19 cellular contexts compared by ENCODE assay signal in genomic region chr16:56421976-56422669, GRCh38. TPM values are rescaled to one million over a fixed set of nuclear protein-coding genes. Genes with fewer than 3 reads are reported as not detected.
A peak's percentile ranks its signal among the peaks of the same experiment; 100 is the strongest.
DNase-seq lines count a peak whose midpoint lies in the region; ATAC-seq and TF ChIP-seq lines count a peak whose summit lies in the region.
"Had no signal": no experiment of that assay in that cellular context is flagged by ENCODE, and none has a peak within 500 bp of the region (broad histone marks: within the 10 kb centered on the region; RNA-seq: fewer than 3 reads in every experiment).

No MANE protein-coding gene starts in this region.

- peaks cover 43% of the 10 kb centered on the region for H3K4me1 Mint-ChIP-seq in activated naive CD4-positive, alpha-beta T cell treated with anti-CD3 and anti-CD28 coated beads, Interleukin-2, amount 10 ng/mL, durations not matched to agents 7 days and 5 days
- peaks cover 47% of the 10 kb centered on the region for H3K4me1 Mint-ChIP-seq in stimulated activated effector memory CD8-positive, alpha-beta T cell treated with anti-CD3 and anti-CD28 coated beads, Interleukin-12 subunit alpha, Interleukin-12 subunit beta, amount 100 ng/mL, for 72 hours

- H3F3A ChIP-seq in OCI-LY1 (ENCODE audit: insufficient read depth, low read length), result no peaks in the 10 kb centered on the region; the same call in 1 of the 2 replicates

- H3K36me3 ChIP-seq in OCI-LY1 (ENCODE audit: insufficient read depth, low read length), result no peaks in the 10 kb centered on the region
- H3K36me3 ChIP-seq: gastroesophageal sphincter, SJCRH30 had no signal

- H3K4me3 Mint-ChIP-seq in activated naive CD4-positive, alpha-beta T cell treated with anti-CD3 and anti-CD28 coated beads, Interleukin-2, amount 10 ng/mL, durations not matched to agents 7 days and 5 days, result no peak overlapping the region
- peak overlapping the region; percentile 87 for H3K4me3 Mint-ChIP-seq in stimulated activated effector memory CD8-positive, alpha-beta T cell treated with anti-CD3 and anti-CD28 coated beads, Interleukin-12 subunit alpha, Interleukin-12 subunit beta, amount 100 ng/mL, for 72 hours

- H3K9me2 ChIP-seq in OCI-LY1 (ENCODE audit: low read depth, low read length), result no peaks in the 10 kb centered on the region

- no peak overlapping the region for H2AFZ ChIP-seq in OCI-LY1 (ENCODE audit: low read length)

- H3K27ac Mint-ChIP-seq in activated naive CD4-positive, alpha-beta T cell treated with anti-CD3 and anti-CD28 coated beads, Interleukin-2, amount 50 U/mL, for 72 hours, result peak overlapping the region; percentile 34 to 41
- H3K27ac Mint-ChIP-seq in activated naive CD4-positive, alpha-beta T cell treated with anti-CD3 and anti-CD28 coated beads, Interleukin-2, amount 10 ng/mL, durations not matched to agents 7 days and 5 days, result no peak overlapping the region
- H3K27ac Mint-ChIP-seq in stimulated activated effector memory CD8-positive, alpha-beta T cell treated with anti-CD3 and anti-CD28 coated beads, Interleukin-12 subunit alpha, Interleukin-12 subunit beta, amount 100 ng/mL, for 72 hours, result peak overlapping the region; percentile 1
- H3K27ac Mint-ChIP-seq: activated CD4-positive, alpha-beta T cell treated with anti-CD3 and anti-CD28 coated beads, Interleukin-2, amount 10 ng/mL, durations not matched to agents 7 days and 5 days had no signal

- peak overlapping the region; percentile 85 for H3K4me2 ChIP-seq in OCI-LY1 (ENCODE audit: low read length)

- no peaks in the 10 kb centered on the region for H3K9me3 Mint-ChIP-seq in activated naive CD4-positive, alpha-beta T cell treated with anti-CD3 and anti-CD28 coated beads, Interleukin-2, amount 50 U/mL, for 72 hours
- no peaks in the 10 kb centered on the region for H3K9me3 Mint-ChIP-seq in activated naive CD4-positive, alpha-beta T cell treated with anti-CD3 and anti-CD28 coated beads, Interleukin-2, amount 10 ng/mL, durations not matched to agents 7 days and 5 days
- no peaks in the 10 kb centered on the region for H3K9me3 Mint-ChIP-seq in stimulated activated effector memory CD8-positive, alpha-beta T cell treated with anti-CD3 and anti-CD28 coated beads, Interleukin-12 subunit alpha, Interleukin-12 subunit beta, amount 100 ng/mL, for 72 hours
- H3K9me3 Mint-ChIP-seq: activated CD4-positive, alpha-beta T cell treated with anti-CD3 and anti-CD28 coated beads, Interleukin-2, amount 10 ng/mL, durations not matched to agents 7 days and 5 days had no signal

- CTCF ChIA-PET in activated naive CD4-positive, alpha-beta T cell treated with anti-CD3 and anti-CD28 coated beads, Interleukin-2, amount 10 ng/mL, durations not matched to agents 7 days and 5 days (lab: Charles Lee), result no interaction called here

- no peak for DNase-seq in activated naive CD4-positive, alpha-beta T cell treated with anti-CD3 and anti-CD28 coated beads, Interleukin-2, amount 50 U/mL, for 72 hours (ENCODE audit: low spot score in 2 of 2)
- no peak for DNase-seq in activated naive CD4-positive, alpha-beta T cell treated with anti-CD3 and anti-CD28 coated beads, Interleukin-2, amount 10 ng/mL, durations not matched to agents 7 days and 5 days
- DNase-seq in germinal center (ENCODE audit: low spot score), result peak; percentile 15
- no peak for DNase-seq in stimulated activated effector memory CD8-positive, alpha-beta T cell treated with anti-CD3 and anti-CD28 coated beads, Interleukin-12 subunit alpha, Interleukin-12 subunit beta, amount 100 ng/mL, for 72 hours (ENCODE audit: low spot score in 2 of 2)
- DNase-seq in NCI-H146 treated with DMSO at 0.1 percent for 48 hours (lab: John Stamatoyannopoulos, UW; ENCODE audit: unreplicated experiment), result no peak
- DNase-seq in hepatic stellate cell (ENCODE audit: low spot score), result no peak
- DNase-seq in NCI-H2196 (lab: John Stamatoyannopoulos, UW; ENCODE audit: unreplicated experiment), result no peak
- DNase-seq: activated CD4-positive, alpha-beta T cell treated with anti-CD3 and anti-CD28 coated beads, Interleukin-2, amount 10 ng/mL, durations not matched to agents 7 days and 5 days; activated T-cell treated with anti-CD3 and anti-CD28 coated beads, Interleukin-2, amount 50 U/mL, for 48 hours; amniotic stem cell; KBM-7; NCI-H1417 treated with DMSO at 0.1 percent for 48 hours; NCI-H226; nucleus accumbens; SJCRH30; stimulated activated CD4-positive, alpha-beta T cell treated with anti-CD3 and anti-CD28 coated beads, Interleukin-4, amount 100 ng/mL, for 4 hours; T1000 had no signal

- no peaks in the 10 kb centered on the region for H3K27me3 Mint-ChIP-seq in activated naive CD4-positive, alpha-beta T cell treated with anti-CD3 and anti-CD28 coated beads, Interleukin-2, amount 10 ng/mL, durations not matched to agents 7 days and 5 days
- H3K27me3 Mint-ChIP-seq: activated CD4-positive, alpha-beta T cell treated with anti-CD3 and anti-CD28 coated beads, Interleukin-2, amount 10 ng/mL, durations not matched to agents 7 days and 5 days had no signal

- peak overlapping the region; percentile 90 for H3K27ac ChIP-seq in OCI-LY1 (ENCODE audit: low read depth, low read length, poor library complexity, severe bottlenecking)
- H3K27ac ChIP-seq: gastroesophageal sphincter, SJCRH30 had no signal

- H3K9ac ChIP-seq in OCI-LY1 (ENCODE audit: low read length), result peak overlapping the region; percentile 86

- H3K79me2 ChIP-seq in OCI-LY1 (ENCODE audit: insufficient read depth, low read length), result peaks cover 72% of the 10 kb centered on the region

- H3K27me3 ChIP-seq in OCI-LY1 (ENCODE audit: insufficient read depth, low read length), result no peaks in the 10 kb centered on the region
- H3K27me3 ChIP-seq: gastroesophageal sphincter, SJCRH30 had no signal

- no peak for TF ChIP-seq CTCF in OCI-LY1 (IDR thresholded peaks at IDR 0.05; ENCODE audit: low read length)

- no peaks in the 10 kb centered on the region for H4K20me1 ChIP-seq in OCI-LY1 (ENCODE audit: insufficient read depth, low read length)

- no peak for ATAC-seq in activated naive CD4-positive, alpha-beta T cell treated with anti-CD3 and anti-CD28 coated beads, Interleukin-2, amount 50 U/mL, for 72 hours
- ATAC-seq in stimulated activated effector memory CD8-positive, alpha-beta T cell treated with anti-CD3 and anti-CD28 coated beads, Interleukin-12 subunit alpha, Interleukin-12 subunit beta, amount 100 ng/mL, for 72 hours, result no peak
- ATAC-seq: gastroesophageal sphincter had no signal

- no peaks in the 10 kb centered on the region for H3K9me3 ChIP-seq in OCI-LY1 (ENCODE audit: low read length)
- H3K9me3 ChIP-seq: gastroesophageal sphincter, SJCRH30 had no signal

- H3K4me3 ChIP-seq in OCI-LY1 (ENCODE audit: low read depth, low read length, poor library complexity, severe bottlenecking), result peak overlapping the region; percentile 91
- H3K4me3 ChIP-seq: gastroesophageal sphincter, SJCRH30 had no signal

- peaks cover 47% of the 10 kb centered on the region for H3K4me1 ChIP-seq in OCI-LY1 (ENCODE audit: insufficient read depth, low read length, severe bottlenecking)

- H3K36me3 Mint-ChIP-seq in activated naive CD4-positive, alpha-beta T cell treated with anti-CD3 and anti-CD28 coated beads, Interleukin-2, amount 50 U/mL, for 72 hours, result peaks cover 0 to 5% of the 10 kb centered on the region in 2 donors
- no peaks in the 10 kb centered on the region for H3K36me3 Mint-ChIP-seq in activated naive CD4-positive, alpha-beta T cell treated with anti-CD3 and anti-CD28 coated beads, Interleukin-2, amount 10 ng/mL, durations not matched to agents 7 days and 5 days
- H3K36me3 Mint-ChIP-seq in stimulated activated effector memory CD8-positive, alpha-beta T cell treated with anti-CD3 and anti-CD28 coated beads, Interleukin-12 subunit alpha, Interleukin-12 subunit beta, amount 100 ng/mL, for 72 hours, result no peaks in the 10 kb centered on the region

RNA-seq across cellular contexts. Expression of gene AMFR, which starts 3.2 kb away (rescaled TPM):
- total RNA-seq in activated naive CD4-positive, alpha-beta T cell treated with anti-CD3 and anti-CD28 coated beads, Interleukin-2, amount 50 U/mL, for 72 hours, result 10 to 100 TPM; 29.7 to 32.3 TPM

RNA-seq across cellular contexts. Expression of gene NUDT21, which starts 29.0 kb away (rescaled TPM):
- total RNA-seq in activated naive CD4-positive, alpha-beta T cell treated with anti-CD3 and anti-CD28 coated beads, Interleukin-2, amount 50 U/mL, for 72 hours, result 100 to 1,000 TPM; 308 to 362 TPM

RNA-seq across cellular contexts. Expression of gene OGFOD1, which starts 29.2 kb away (rescaled TPM):
- total RNA-seq in activated naive CD4-positive, alpha-beta T cell treated with anti-CD3 and anti-CD28 coated beads, Interleukin-2, amount 50 U/mL, for 72 hours, result 10 to 100 TPM; 45.0 to 50.9 TPM
